Comparison of ENCODE assay signal across 10 cellular contexts in the genomic region with DNA sequence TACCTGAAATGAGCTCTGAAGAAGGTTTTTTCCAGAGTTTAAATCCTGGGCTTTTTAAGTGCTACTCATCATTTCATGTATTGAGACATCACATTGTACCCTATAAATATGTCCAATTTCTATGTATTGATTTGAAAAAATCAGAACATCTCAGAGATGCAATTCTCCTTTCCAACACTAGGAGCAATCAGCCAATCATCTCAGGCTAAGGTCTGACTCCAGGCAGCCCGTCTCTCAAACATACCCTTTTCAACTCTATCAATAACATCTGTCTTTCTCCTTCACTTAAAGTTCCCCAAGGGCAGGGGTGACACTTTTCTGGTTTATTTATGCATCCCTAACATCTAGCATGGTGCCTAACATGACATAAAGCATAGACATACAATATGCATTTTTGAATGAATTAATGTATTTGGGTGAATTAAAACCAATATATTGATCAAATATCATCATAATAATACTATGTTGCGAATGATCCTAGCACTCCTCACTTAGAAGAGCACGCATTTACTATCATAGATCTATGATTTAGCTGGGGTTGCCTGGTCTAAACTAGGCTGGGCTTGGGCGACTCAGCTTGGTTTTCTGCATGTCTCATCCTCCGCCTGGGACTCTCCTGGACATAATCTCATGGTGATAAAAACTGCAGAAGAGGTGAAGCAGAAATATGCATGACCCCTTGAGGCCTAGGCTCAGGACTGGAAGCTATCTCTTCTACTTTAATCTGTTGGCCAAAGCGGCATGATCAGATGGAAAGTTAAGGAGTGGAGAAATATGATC. TPM values are rescaled to one million over a fixed set of nuclear protein-coding genes. Genes with fewer than 3 reads are reported as not detected.
DNase-seq lines count a peak whose midpoint lies in the region; ATAC-seq and TF ChIP-seq lines count a peak whose summit lies in the region.
"Had no signal": no experiment of that assay in that cellular context is flagged by ENCODE, and none has a peak within 500 bp of the region (broad histone marks: within the 10 kb centered on the region; RNA-seq: fewer than 3 reads in every experiment).

No MANE protein-coding gene starts in this region.

- intact Hi-C loops in PC-3 (cut with micrococcal nuclease) (loop anchor here (10.0 kb wide), 1 partner anchor 878 kb away; no protein-coding TSS in a partner anchor), esophagus muscularis mucosa (cut with DNase I) (no loop called here), testis (cut with DNase I; ENCODE audit: low total_unique reads) (no loop called here), prostate gland (cut with DNase I) (loop anchor here (10.0 kb wide), 1 partner anchor 178 kb away; no protein-coding TSS in a partner anchor)

- H3K4me3 ChIP-seq in PC-3 (ENCODE audit: low read length) (no peak overlapping the region), esophagus muscularis mucosa (no peak overlapping the region), testis (no peak overlapping the region), prostate gland (no peak overlapping the region)
- H3K4me3 ChIP-seq: gastrocnemius medialis had no signal

- peaks cover 31% of the 10 kb centered on the region for H3K79me2 ChIP-seq in PC-3 (ENCODE audit: low read length)

- H4K20me1 ChIP-seq in PC-3 (ENCODE audit: low read length), result no peaks in the 10 kb centered on the region

- CTCF ChIA-PET in PC-3 (lab: Charles Lee), result no interaction called here

- H3K27me3 Mint-ChIP-seq in activated naive CD8-positive, alpha-beta T cell treated with anti-CD3 and anti-CD28 coated beads, Interleukin-2, amount 50 U/mL, for 24 hours, result peaks cover 22% of the 10 kb centered on the region
- H3K27me3 Mint-ChIP-seq in activated naive CD8-positive, alpha-beta T cell treated with anti-CD3 and anti-CD28 coated beads for 36 hours, result peaks cover 25% of the 10 kb centered on the region

- H3K9me2 ChIP-seq in PC-3 (replicated peaks; ENCODE audit: low read length), result no peaks in the 10 kb centered on the region

- no peak overlapping the region for H3K4me2 ChIP-seq in PC-3 (ENCODE audit: low read length)

- no peak overlapping the region for H2AFZ ChIP-seq in PC-3 (ENCODE audit: low read length)

- no TSS peak for BruUV-seq in PC-3 (replicated peaks; lab: Mats Ljungman, UMichigan)

- 97% methylated on average over 6 of the region's 6 CpGs for WGBS in esophagus muscularis mucosa
- 92% methylated on average over 6 of the region's 6 CpGs for WGBS in testis, 2 donors
- WGBS in prostate gland, result 95% methylated on average over 6 of the region's 6 CpGs

- H3K27me3 ChIP-seq in PC-3 (ENCODE audit: low read length) (no peaks in the 10 kb centered on the region), esophagus muscularis mucosa (peaks cover 0 to 6% (median 0%) of the 10 kb centered on the region in 4 donors), testis (no peaks in the 10 kb centered on the region), prostate gland (replicated peaks; ENCODE audit: insufficient read depth) (no peaks in the 10 kb centered on the region)

- H3K9me3 Mint-ChIP-seq in activated naive CD8-positive, alpha-beta T cell treated with anti-CD3 and anti-CD28 coated beads, Interleukin-2, amount 50 U/mL, for 24 hours, result no peaks in the 10 kb centered on the region
- H3K9me3 Mint-ChIP-seq in activated naive CD8-positive, alpha-beta T cell treated with anti-CD3 and anti-CD28 coated beads for 36 hours, result no peaks in the 10 kb centered on the region

- H3K9me3 ChIP-seq in PC-3 (ENCODE audit: low read length) (no peaks in the 10 kb centered on the region), esophagus muscularis mucosa (no peaks in the 10 kb centered on the region), testis (no peaks in the 10 kb centered on the region), prostate gland (no peaks in the 10 kb centered on the region)
- H3K9me3 ChIP-seq: gastrocnemius medialis had no signal

- POLR2A ChIA-PET in PC-3 (lab: Charles Lee; ENCODE audit: unreplicated experiment), result no interaction called here

- no peak for DNase-seq in activated naive CD8-positive, alpha-beta T cell treated with anti-CD3 and anti-CD28 coated beads, Interleukin-2, amount 50 U/mL, for 24 hours
- DNase-seq in activated naive CD8-positive, alpha-beta T cell treated with anti-CD3 and anti-CD28 coated beads for 36 hours, result no peak
- DNase-seq in PC-3 (no peak), esophagus muscularis mucosa (ENCODE audit: extremely low spot score) (peak; percentile 24), testis (no peak), COLO668 (lab: John Stamatoyannopoulos, UW; ENCODE audit: unreplicated experiment) (no peak), prostate gland (ENCODE audit: low spot score) (no peak)
- DNase-seq: aorta, gastrocnemius medialis had no signal

- H3K4me1 ChIP-seq in PC-3 (ENCODE audit: insufficient read depth, low read length) (peaks cover 13% of the 10 kb centered on the region; the same call in 1 of the 2 replicates), esophagus muscularis mucosa (peaks cover 6 to 28% (median 20%) of the 10 kb centered on the region in 4 donors), testis (peaks cover 8% of the 10 kb centered on the region), prostate gland (replicated peaks) (peaks cover 2% of the 10 kb centered on the region)

- H3K27ac ChIP-seq in PC-3 (ENCODE audit: low read length) (no peak overlapping the region), esophagus muscularis mucosa (replicated peaks in 1 of 4) (no peak overlapping the region), testis (no peak overlapping the region), prostate gland (no peak overlapping the region)
- H3K27ac ChIP-seq: gastrocnemius medialis had no signal

- TF ChIP-seq POLR2A in esophagus muscularis mucosa (IDR thresholded peaks at IDR 0.05; ENCODE audit: low read depth), result no peak
- TF ChIP-seq POLR2A in testis (IDR thresholded peaks at IDR 0.05), result no peak
- no peak for TF ChIP-seq POLR2A in prostate gland (IDR thresholded peaks at IDR 0.05)

- H3K27ac Mint-ChIP-seq in activated naive CD8-positive, alpha-beta T cell treated with anti-CD3 and anti-CD28 coated beads, Interleukin-2, amount 50 U/mL, for 24 hours, result no peak overlapping the region
- no peak overlapping the region for H3K27ac Mint-ChIP-seq in activated naive CD8-positive, alpha-beta T cell treated with anti-CD3 and anti-CD28 coated beads for 36 hours

- H3K4me1 Mint-ChIP-seq in activated naive CD8-positive, alpha-beta T cell treated with anti-CD3 and anti-CD28 coated beads, Interleukin-2, amount 50 U/mL, for 24 hours, result no peaks in the 10 kb centered on the region
- H3K4me1 Mint-ChIP-seq in activated naive CD8-positive, alpha-beta T cell treated with anti-CD3 and anti-CD28 coated beads for 36 hours, result no peaks in the 10 kb centered on the region

- H3F3A ChIP-seq in PC-3 (ENCODE audit: low read length, unreplicated experiment), result peaks cover 4% of the 10 kb centered on the region

- H3K4me3 Mint-ChIP-seq in activated naive CD8-positive, alpha-beta T cell treated with anti-CD3 and anti-CD28 coated beads, Interleukin-2, amount 50 U/mL, for 24 hours, result no peak overlapping the region
- no peak overlapping the region for H3K4me3 Mint-ChIP-seq in activated naive CD8-positive, alpha-beta T cell treated with anti-CD3 and anti-CD28 coated beads for 36 hours

- TF ChIP-seq EP300 in esophagus muscularis mucosa (IDR thresholded peaks at IDR 0.05), result no peak

- peak; percentile 20 for ATAC-seq in activated naive CD8-positive, alpha-beta T cell treated with anti-CD3 and anti-CD28 coated beads, Interleukin-2, amount 50 U/mL, for 24 hours
- ATAC-seq in PC-3 (no peak), HG02642 (IDR thresholded peaks at IDR 0.05; ENCODE audit: poor library complexity, unreplicated experiment) (no peak)
- ATAC-seq: gastrocnemius medialis had no signal

- H3K36me3 ChIP-seq in PC-3 (ENCODE audit: low read depth, low read length) (no peaks in the 10 kb centered on the region), esophagus muscularis mucosa (no peaks in the 10 kb centered on the region), testis (ENCODE audit: low read depth, missing control alignments) (no peaks in the 10 kb centered on the region), prostate gland (no peaks in the 10 kb centered on the region)
- H3K36me3 ChIP-seq: gastrocnemius medialis had no signal

- TF ChIP-seq CTCF in PC-3 (conservative IDR thresholded peaks at IDR 0.05; ENCODE audit: low read depth, low read length) (peak; percentile 50), esophagus muscularis mucosa (IDR thresholded peaks at IDR 0.05) (peak in 1 of 3 experiments; percentile 44), testis (IDR thresholded peaks at IDR 0.05) (peak in 2 of 3 experiments; percentile 7 to 60), prostate gland (IDR thresholded peaks at IDR 0.05) (no peak)

- no peaks in the 10 kb centered on the region for H3K36me3 Mint-ChIP-seq in activated naive CD8-positive, alpha-beta T cell treated with anti-CD3 and anti-CD28 coated beads, Interleukin-2, amount 50 U/mL, for 24 hours (ENCODE audit: low read depth)
- H3K36me3 Mint-ChIP-seq in activated naive CD8-positive, alpha-beta T cell treated with anti-CD3 and anti-CD28 coated beads for 36 hours, result no peaks in the 10 kb centered on the region

- H3K9ac ChIP-seq in PC-3 (ENCODE audit: low read length), result no peak overlapping the region

RNA-seq across cellular contexts. Expression of gene CDH11, which starts 5.2 kb away (rescaled TPM):
- not detected for total RNA-seq in activated naive CD8-positive, alpha-beta T cell treated with anti-CD3 and anti-CD28 coated beads for 36 hours
- 111 and 172 TPM in 2 replicates for total RNA-seq in PC-3 (2014; rRNA removed)
- 10 to 100 TPM; 22.4 to 47.8 (median 35.6) TPM for total RNA-seq in esophagus muscularis mucosa
- total RNA-seq in testis, result 10 to 100 TPM; 24.0 to 32.8 TPM
- 32.5 TPM for polyA plus RNA-seq in testis (ENCODE audit: insufficient read depth, low read depth, low replicate concordance)
- total RNA-seq in prostate gland, result 10 to 100 TPM; 24.2 to 70.5 TPM

Comparison
In these comparisons a context has a peak if more than half of its experiments do, and no peak if none do; other contexts are left out.
1. CTCF ChIP-seq: peak in PC-3 (single experiment) and testis (2 of 3); none in prostate gland (0 of 4).
2. RNA of gene CDH11, which starts 5.2 kb away (total RNA-seq): 111 to 172 TPM in PC-3, 24.2 to 70.5 TPM in prostate gland, 22.4 to 47.8 TPM in esophagus muscularis mucosa and 24.0 to 32.8 TPM in testis; not detected in activated naive CD8-positive, alpha-beta T cell treated with anti-CD3 and anti-CD28 coated beads for 36 hours; every median in the first group is over 10 times any median in the second.
3. intact Hi-C loops: an anchor here in PC-3 (10.0 kb wide) and prostate gland (10.0 kb wide); none called in esophagus muscularis mucosa and testis.